8 cellular contexts compared by ENCODE assay signal in the genomic region with DNA sequence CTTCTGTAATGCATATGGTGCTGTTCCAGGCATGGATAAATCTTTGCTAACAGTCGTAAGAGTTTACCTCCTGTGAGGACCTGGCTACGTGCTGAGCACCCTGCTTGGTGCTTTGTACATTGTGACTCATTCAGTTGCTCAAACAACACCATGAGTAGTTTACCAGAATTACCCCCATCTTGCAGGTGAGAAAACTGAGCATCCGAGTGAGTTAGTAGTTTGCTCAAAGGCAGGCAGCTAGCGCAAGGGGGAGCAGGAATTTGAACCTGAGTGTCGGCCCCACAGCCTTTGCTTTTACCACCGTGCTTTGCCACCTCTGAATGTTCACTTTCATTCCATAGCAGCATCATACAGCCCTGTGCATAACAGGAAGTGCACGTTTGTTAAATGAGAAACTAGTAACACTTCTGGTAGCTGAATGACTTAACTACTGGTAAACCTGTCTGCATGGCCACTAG.
DNase-seq lines count a peak whose midpoint lies in the region; ATAC-seq, FAIRE-seq and TF ChIP-seq lines count a peak whose summit lies in the region.

No MANE protein-coding gene starts in this region.

- peaks cover 10% of the 10 kb centered on the region for H3K4me1 ChIP-seq in CD4-positive, alpha-beta memory T cell (ENCODE audit: insufficient read depth, low read length)
- peaks cover 8% of the 10 kb centered on the region; the same call in 1 of the 2 replicates for H3K4me1 ChIP-seq in GM12878 (ENCODE audit: control insufficient read depth, insufficient read depth, low read length)

- POLR2A ChIA-PET in CD4-positive, alpha-beta memory T cell (lab: Charles Lee; ENCODE audit: partially characterized antibody), result interaction anchor here (1.2 to 1.8 kb wide), 3 partner anchors 18 to 403 kb away, joined by 3 to 11 read pairs (median 5); no protein-coding TSS in a partner anchor
- POLR2A ChIA-PET in GM12878 (lab: Charles Lee), result no interaction called here

- SMC1A ChIA-PET in GM12878 (lab: Charles Lee; ENCODE audit: uncharacterized antibody, unreplicated experiment), result interaction anchor here (0.8 to 1.6 kb wide), 2 partner anchors 9 to 27 kb away, joined by 3 read pairs; no protein-coding TSS in a partner anchor

- WGBS in GM12878 (ENCODE audit: insufficient coverage, insufficient replicate concordance, low lambda C conversion rate, missing lambda C conversion rate), result 8% methylated on average over 7 of the region's 7 CpGs

- in situ Hi-C loops in GM12878 (cut with MboI), result no loop called here

- BruUV-seq in GM12878 (replicated peaks; lab: Mats Ljungman, UMichigan), result no TSS peak

- H3K4me3 Mint-ChIP-seq in CD4-positive, alpha-beta memory T cell, result peak overlapping the region; percentile 71 to 84 (median 82)

- no peaks in the 10 kb centered on the region for H3K9me3 ChIP-seq in CD4-positive, alpha-beta memory T cell (ENCODE audit: control insufficient read depth in 1 of 2, low read length in 2 of 2)
- no peaks in the 10 kb centered on the region for H3K9me3 ChIP-seq in GM12878 (replicated peaks; ENCODE audit: control insufficient read depth, insufficient read depth, low read length)

- no peak for TF ChIP-seq RAD21 in GM12878 (IDR thresholded peaks at IDR 0.05; ENCODE audit: insufficient read depth, low read depth, low read length)

- H3K4me1 Mint-ChIP-seq in CD4-positive, alpha-beta memory T cell, result peaks cover 5 to 8% (median 7%) of the 10 kb centered on the region in 4 donors

- ATAC-seq in GM19463 (IDR thresholded peaks at IDR 0.05; ENCODE audit: unreplicated experiment) (peak; percentile 89), HG03378 (IDR thresholded peaks at IDR 0.05; ENCODE audit: unreplicated experiment) (peak; percentile 96), GM12878 (peak; percentile 62)

- peak overlapping the region; percentile 60 for H3K4me2 ChIP-seq in GM12878 (ENCODE audit: control insufficient read depth, insufficient read depth)

- no peaks in the 10 kb centered on the region for H3K36me3 ChIP-seq in CD4-positive, alpha-beta memory T cell (ENCODE audit: insufficient read depth, low read length)
- H3K36me3 ChIP-seq in GM12878 (ENCODE audit: control insufficient read depth in 2 of 2, insufficient read depth in 2 of 2, low read length in 1 of 2), result peaks cover 2 to 3% of the 10 kb centered on the region in 2 experiments; a peak in 2 of 4 replicates

- intact Hi-C loops in CD4-positive, alpha-beta memory T cell (cut with micrococcal nuclease), result no loop called here
- intact Hi-C loops in GM12878 (cut with micrococcal nuclease; ENCODE audit: unreplicated experiment), result no loop called here

- TF ChIP-seq EP300 in GM12878 (IDR thresholded peaks at IDR 0.05; ENCODE audit: borderline replicate concordance in 1 of 2, control insufficient read depth in 1 of 2, low read depth in 2 of 2, low read length in 2 of 2), result no peak

- H3K27me3 ChIP-seq in CD4-positive, alpha-beta memory T cell (ENCODE audit: insufficient read depth, low read length), result no peaks in the 10 kb centered on the region
- no peaks in the 10 kb centered on the region for H3K27me3 ChIP-seq in GM12878 (replicated peaks in 1 of 2; ENCODE audit: control insufficient read depth in 2 of 2, insufficient read depth in 2 of 2, low read length in 1 of 2)

- H3K79me2 ChIP-seq in GM12878 (ENCODE audit: control insufficient read depth, insufficient read depth, low read length), result no peaks in the 10 kb centered on the region

- H3K9ac ChIP-seq in GM12878 (ENCODE audit: control insufficient read depth, insufficient read depth, low read length), result no peak overlapping the region

- H3K4me3 ChIP-seq in CD4-positive, alpha-beta memory T cell (ENCODE audit: low read length in 2 of 2), result no peak overlapping the region
- no peak overlapping the region for H3K4me3 ChIP-seq in GM12878

- no peaks in the 10 kb centered on the region for H3K27me3 Mint-ChIP-seq in CD4-positive, alpha-beta memory T cell

- H3K9me3 Mint-ChIP-seq in CD4-positive, alpha-beta memory T cell, result peaks cover 0 to 2% (median 0%) of the 10 kb centered on the region in 8 donors

- no peak for FAIRE-seq in GM12878 (lab: Jason Lieb, UNC)

- no peak for TF ChIP-seq CTCF in GM12878 (IDR thresholded peaks at IDR 0.05 in 2 of 3, conservative IDR thresholded peaks at IDR 0.05 in 1 of 3; ENCODE audit: control insufficient read depth in 2 of 3, extremely low read depth in 1 of 3, insufficient read depth in 1 of 3, low read depth in 3 of 3, low read length in 3 of 3)

- H3K27ac Mint-ChIP-seq in CD4-positive, alpha-beta memory T cell, result peak overlapping the region in 6 of 7 donors; percentile 51 to 93 (median 86)

- RAD21 ChIA-PET in GM12878 (lab: Charles Lee; ENCODE audit: unreplicated experiment), result no interaction called here

- H3K36me3 Mint-ChIP-seq in CD4-positive, alpha-beta memory T cell, result peaks cover 0 to 13% of the 10 kb centered on the region in 2 donors

- no peaks in the 10 kb centered on the region for H4K20me1 ChIP-seq in GM12878 (ENCODE audit: control insufficient read depth, insufficient read depth)

- no peak for TF ChIP-seq POLR2A in GM12878 (IDR thresholded peaks at IDR 0.05; ENCODE audit: low read depth, low read length)

- no peak overlapping the region for H3K27ac ChIP-seq in CD4-positive, alpha-beta memory T cell (ENCODE audit: low read depth, low read length)
- H3K27ac ChIP-seq in GM12878 (ENCODE audit: control insufficient read depth, insufficient read depth), result peak overlapping the region; percentile 55; the same call in 1 of the 2 replicates

- peak overlapping the region; percentile 88 for H2AFZ ChIP-seq in GM12878 (ENCODE audit: control insufficient read depth, low read depth, low read length)

- DNase-seq in CD4-positive, alpha-beta memory T cell, result peak in 4 of 5 donors; percentile 15 to 36 (median 24)
- DNase-seq in GM12878 (ENCODE audit: low read depth, low spot score) (no peak), CD1c-positive myeloid dendritic cell (ENCODE audit: extremely low spot score) (no peak), retina (no peak), C1 segment of cervical spinal cord (lab: John Stamatoyannopoulos, UW) (no peak), OCI-M1 (lab: John Stamatoyannopoulos, UW) (no peak)

- CTCF ChIA-PET in CD4-positive, alpha-beta memory T cell (lab: Charles Lee; ENCODE audit: partially characterized antibody), result interaction anchor here (0.9 to 5.0 kb wide), 5 partner anchors 12 to 338 kb away, joined by 3 to 30 read pairs (median 4); no protein-coding TSS in a partner anchor
- CTCF ChIA-PET in GM12878 (lab: Yijun Ruan, JAX), result interaction anchor here (1.4 kb wide), 1 partner anchor 96 kb away, joined by 3 read pairs; no protein-coding TSS in a partner anchor

TF ChIP-seq in GM12878, 131 proteins besides CTCF, POLR2A, EP300 and RAD21:
- TF ChIP-seq CREM (IDR thresholded peaks at IDR 0.05; ENCODE audit: low read depth) (0 out of 2 replicates have a peak, but pooled peaks have one; percentile 21), BHLHE40 (IDR thresholded peaks at IDR 0.05; ENCODE audit: borderline replicate concordance in 1 of 2, low read depth in 2 of 2, low read length in 1 of 2) (no peak), RB1 (IDR thresholded peaks at IDR 0.05; ENCODE audit: borderline replicate concordance) (no peak), MEF2B (IDR thresholded peaks at IDR 0.05; ENCODE audit: partially characterized antibody, poor library complexity, severe bottlenecking) (no peak), SPI1 (IDR thresholded peaks at IDR 0.05; ENCODE audit: borderline replicate concordance, insufficient read depth, low read depth, low read length) (peak; percentile 52), SUZ12 (IDR thresholded peaks at IDR 0.05; ENCODE audit: unreplicated experiment) (no peak), TAF1 (IDR thresholded peaks at IDR 0.05; ENCODE audit: borderline replicate concordance, low read depth, low read length) (no peak)
- TF ChIP-seq, protein P1, sequence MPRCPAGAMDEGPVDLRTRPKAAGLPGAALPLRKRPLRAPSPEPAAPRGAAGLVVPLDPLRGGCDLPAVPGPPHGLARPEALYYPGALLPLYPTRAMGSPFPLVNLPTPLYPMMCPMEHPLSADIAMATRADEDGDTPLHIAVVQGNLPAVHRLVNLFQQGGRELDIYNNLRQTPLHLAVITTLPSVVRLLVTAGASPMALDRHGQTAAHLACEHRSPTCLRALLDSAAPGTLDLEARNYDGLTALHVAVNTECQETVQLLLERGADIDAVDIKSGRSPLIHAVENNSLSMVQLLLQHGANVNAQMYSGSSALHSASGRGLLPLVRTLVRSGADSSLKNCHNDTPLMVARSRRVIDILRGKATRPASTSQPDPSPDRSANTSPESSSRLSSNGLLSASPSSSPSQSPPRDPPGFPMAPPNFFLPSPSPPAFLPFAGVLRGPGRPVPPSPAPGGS (IDR thresholded peaks at IDR 0.05; ENCODE audit: borderline replicate concordance, insufficient read depth, low read depth, low read length, poor library complexity, severe bottlenecking), result peak; percentile 23
TF ChIP-seq in GM12878: peak in this region for 3.

Comparison
In these comparisons a context has a peak if more than half of its experiments do, and no peak if none do; other contexts are left out.
1. DNase-seq: peak in CD4-positive, alpha-beta memory T cell (4 of 5); none in GM12878 (single experiment), CD1c-positive myeloid dendritic cell (single experiment), retina (single experiment), C1 segment of cervical spinal cord (0 of 14) and OCI-M1 (single experiment).
2. Peak in every context shown above with its lines, with median percentiles within 50 percentile points of each other: ATAC-seq.